In the genomic region with DNA sequence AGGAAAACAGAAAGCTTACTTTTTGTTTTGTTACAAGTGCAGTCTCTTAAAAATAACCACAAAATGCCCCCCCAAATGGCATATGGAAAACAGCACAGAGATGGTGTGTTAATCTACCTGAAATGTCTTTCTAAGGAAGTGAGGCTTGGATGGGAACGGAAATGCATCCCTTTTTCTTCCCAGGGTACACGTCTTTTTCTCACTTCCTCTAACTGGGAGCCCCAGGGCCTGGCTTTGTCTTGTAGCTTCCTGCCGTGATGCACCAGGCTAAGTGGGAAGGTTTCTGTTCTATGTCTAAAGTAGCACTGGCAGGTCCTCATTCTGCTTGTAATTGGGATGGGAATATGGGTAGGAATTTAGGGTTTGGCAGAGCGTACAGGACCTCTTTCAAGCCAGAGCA, we compare ENCODE assay signal across 21 cellular contexts. TPM values are rescaled to one million over a fixed set of nuclear protein-coding genes. Genes with fewer than 3 reads are reported as not detected.
A peak's percentile ranks its signal among the peaks of the same experiment; 100 is the strongest.
DNase-seq lines count a peak whose midpoint lies in the region; ATAC-seq, FAIRE-seq and TF ChIP-seq lines count a peak whose summit lies in the region.
"Had no signal": no experiment of that assay in that cellular context is flagged by ENCODE, and none has a peak within 500 bp of the region (broad histone marks: within the 10 kb centered on the region; RNA-seq: fewer than 3 reads in every experiment).

No MANE protein-coding gene starts in this region.

- H4K20me1 ChIP-seq in H1 (replicated peaks in 1 of 2; ENCODE audit: control insufficient read depth in 1 of 2, insufficient read depth in 2 of 2, low read length in 2 of 2), result no peaks in the 10 kb centered on the region

- no peaks in the 10 kb centered on the region for H3K9me3 ChIP-seq in H1 (ENCODE audit: insufficient read depth in 2 of 2, low read depth in 1 of 2, low read length in 1 of 2)
- no peaks in the 10 kb centered on the region for H3K9me3 ChIP-seq in CD4-positive, alpha-beta memory T cell (ENCODE audit: control insufficient read depth in 1 of 2, low read length in 2 of 2)
- H3K9me3 ChIP-seq in trophoblast cell (ENCODE audit: insufficient read depth, low read depth, low read length), result no peaks in the 10 kb centered on the region
- H3K9me3 ChIP-seq: A549 had no signal

- no peaks in the 10 kb centered on the region for H3K27me3 ChIP-seq in H1 (replicated peaks in 1 of 4; ENCODE audit: control insufficient read depth in 3 of 4, extremely low read depth in 1 of 4, insufficient read depth in 3 of 4, low read length in 3 of 4)
- H3K27me3 ChIP-seq in CD4-positive, alpha-beta memory T cell (ENCODE audit: insufficient read depth, low read length), result no peaks in the 10 kb centered on the region
- no peaks in the 10 kb centered on the region for H3K27me3 ChIP-seq in trophoblast cell (ENCODE audit: insufficient read depth, low read length)

- TF ChIP-seq CTCF in H1 (IDR thresholded peaks at IDR 0.05; ENCODE audit: control extremely low read depth in 1 of 3, insufficient read depth in 1 of 3, low read depth in 1 of 3, low read length in 3 of 3), result no peak

- H3K23ac ChIP-seq in H1 (ENCODE audit: insufficient read length) (no peak overlapping the region), trophoblast cell (ENCODE audit: low read length) (no peak overlapping the region)

- H3K79me1 ChIP-seq in H1 (ENCODE audit: low read depth, low read length) (no peaks in the 10 kb centered on the region), trophoblast cell (ENCODE audit: low read length) (no peaks in the 10 kb centered on the region)

- CTCF ChIA-PET in H1 (lab: Charles Lee; ENCODE audit: partially characterized antibody), result interaction anchor here (1.0 to 1.4 kb wide), 2 partner anchors 126 to 158 kb away, joined by 3 to 6 read pairs; no protein-coding TSS in a partner anchor
- CTCF ChIA-PET in CD4-positive, alpha-beta memory T cell (lab: Charles Lee; ENCODE audit: partially characterized antibody), result interaction anchor here (1.1 to 1.3 kb wide), 2 partner anchors 11 to 49 kb away, joined by 3 read pairs; no protein-coding TSS in a partner anchor

- no peaks in the 10 kb centered on the region for H3K9me3 Mint-ChIP-seq in activated naive CD8-positive, alpha-beta T cell treated with anti-CD3 and anti-CD28 coated beads, Interleukin-2, amount 50 U/mL, for 24 hours
- no peaks in the 10 kb centered on the region for H3K9me3 Mint-ChIP-seq in activated naive CD8-positive, alpha-beta T cell treated with anti-CD3 and anti-CD28 coated beads for 36 hours
- H3K9me3 Mint-ChIP-seq in stimulated activated naive B cell treated with anti-CD40 and anti-IgM and Interleukin-4, amounts not matched to agents 10 μg/mL and 1 μg/mL and 100 μg/mL, for 72 hours, result no peaks in the 10 kb centered on the region
- no peaks in the 10 kb centered on the region for H3K9me3 Mint-ChIP-seq in CD4-positive, alpha-beta memory T cell

- no peak overlapping the region for H3K56ac ChIP-seq in H1 (replicated peaks; ENCODE audit: insufficient read length, low read depth, low read length)

- no peak overlapping the region for H3K14ac ChIP-seq in H1 (ENCODE audit: insufficient read length)
- no peak overlapping the region for H3K14ac ChIP-seq in trophoblast cell (ENCODE audit: low read length)

- no peak overlapping the region for H2BK12ac ChIP-seq in H1 (ENCODE audit: low read depth, low read length)
- H2BK12ac ChIP-seq in trophoblast cell (ENCODE audit: low read length), result no peak overlapping the region

- ATAC-seq in activated naive CD8-positive, alpha-beta T cell treated with anti-CD3 and anti-CD28 coated beads, Interleukin-2, amount 50 U/mL, for 24 hours, result no peak
- ATAC-seq in stimulated activated naive B cell treated with anti-CD40 and anti-IgM and Interleukin-4, amounts not matched to agents 10 μg/mL and 1 μg/mL and 100 μg/mL, for 72 hours (replicated peaks), result no peak
- ATAC-seq: A549 had no signal

- H3K18ac ChIP-seq in H1 (ENCODE audit: extremely low read depth, low read length) (no peak overlapping the region), trophoblast cell (ENCODE audit: low read length) (no peak overlapping the region)

- no peak overlapping the region for H2BK120ac ChIP-seq in H1 (replicated peaks; ENCODE audit: low read depth, low read length)
- H2BK120ac ChIP-seq in trophoblast cell (ENCODE audit: insufficient read depth, low read length, poor library complexity), result no peak overlapping the region

- intact Hi-C loops in CD4-positive, alpha-beta memory T cell (cut with micrococcal nuclease), result no loop called here

- POLR2A ChIA-PET in H1 (lab: Charles Lee; ENCODE audit: partially characterized antibody), result no interaction called here
- POLR2A ChIA-PET in CD4-positive, alpha-beta memory T cell (lab: Charles Lee; ENCODE audit: partially characterized antibody), result no interaction called here

- peaks cover 0 to 6% (median 4%) of the 10 kb centered on the region in 4 experiments; a peak in 5 of 7 replicates for H3K4me1 ChIP-seq in H1 (replicated peaks in 1 of 4; ENCODE audit: control insufficient read depth in 3 of 4, insufficient read depth in 4 of 4, low read length in 3 of 4)
- H3K4me1 ChIP-seq in CD4-positive, alpha-beta memory T cell (ENCODE audit: insufficient read depth, low read length), result no peaks in the 10 kb centered on the region
- no peaks in the 10 kb centered on the region for H3K4me1 ChIP-seq in trophoblast cell (ENCODE audit: control insufficient read depth in 1 of 2, insufficient read depth in 2 of 2, low read length in 2 of 2)
- H3K4me1 ChIP-seq: A549 had no signal

- no peak overlapping the region for H4K5ac ChIP-seq in H1 (ENCODE audit: insufficient read length, low read depth, low read length)

- peak overlapping the region; percentile 38 for H4K91ac ChIP-seq in H1 (replicated peaks; ENCODE audit: insufficient read length, low read length)
- no peak overlapping the region for H4K91ac ChIP-seq in trophoblast cell (ENCODE audit: low read depth, low read length)

- no peak for DNase-seq in activated naive CD8-positive, alpha-beta T cell treated with anti-CD3 and anti-CD28 coated beads, Interleukin-2, amount 50 U/mL, for 24 hours
- no peak for DNase-seq in activated naive CD8-positive, alpha-beta T cell treated with anti-CD3 and anti-CD28 coated beads for 36 hours
- DNase-seq in NCI-H69 (lab: John Stamatoyannopoulos, UW) (peak; percentile 13), H1 (ENCODE audit: low read depth in 1 of 2, low spot score in 2 of 2) (no peak), epidermal melanocyte (ENCODE audit: insufficient read length, low spot score) (no peak), trophoblast cell (no peak)
- no peak for DNase-seq in stimulated activated naive B cell treated with anti-CD40 and anti-IgM and Interleukin-4, amounts not matched to agents 10 μg/mL and 1 μg/mL and 100 μg/mL, for 72 hours
- DNase-seq in CD4-positive, alpha-beta memory T cell, result no peak
- DNase-seq: EL; KG1; NCI-H1105 treated with DMSO at 0.1 percent for 48 hours; NCI-H1694 treated with DMSO at 0.1 percent for 48 hours; NCI-H2107; NCI-H226; NCI-H526; NK-92 treated with Interleukin-12 subunit alpha and Interleukin-12 subunit beta, amount 100 ng/mL, for 24 hours; PC-9 had no signal

- no peak for TF ChIP-seq RAD21 in H1 (IDR thresholded peaks at IDR 0.05 in 1 of 2, conservative IDR thresholded peaks at IDR 0.05 in 1 of 2; ENCODE audit: low read depth in 2 of 2, low read length in 2 of 2)

- H2BK5ac ChIP-seq in H1 (ENCODE audit: low read depth, low read length) (no peak overlapping the region), trophoblast cell (ENCODE audit: low read depth, low read length, poor library complexity) (no peak overlapping the region)

- no peak overlapping the region for H4K12ac ChIP-seq in trophoblast cell (ENCODE audit: low read depth, low read length)

- no peak overlapping the region for H3K4ac ChIP-seq in H1 (replicated peaks; ENCODE audit: insufficient read length, low read depth, low read length)
- no peak overlapping the region for H3K4ac ChIP-seq in trophoblast cell (ENCODE audit: low read depth, low read length)

- H3K79me2 ChIP-seq in H1 (ENCODE audit: control insufficient read depth in 1 of 2, insufficient read depth in 2 of 2, low read length in 2 of 2) (no peaks in the 10 kb centered on the region), trophoblast cell (ENCODE audit: control insufficient read depth, insufficient read depth, low read length, poor library complexity) (no peaks in the 10 kb centered on the region)

- no peak overlapping the region for H3K9ac ChIP-seq in H1 (replicated peaks in 1 of 4; ENCODE audit: extremely low read depth in 1 of 4, low read depth in 3 of 4, low read length in 3 of 4)
- no peak overlapping the region for H3K9ac ChIP-seq in trophoblast cell (ENCODE audit: low read length)

- no peaks in the 10 kb centered on the region for H3K36me3 ChIP-seq in H1 (ENCODE audit: control insufficient read depth in 2 of 4, insufficient read depth in 4 of 4, low read length in 3 of 4)
- peaks cover 27% of the 10 kb centered on the region for H3K36me3 ChIP-seq in CD4-positive, alpha-beta memory T cell (ENCODE audit: insufficient read depth, low read length)
- H3K36me3 ChIP-seq in trophoblast cell (ENCODE audit: control insufficient read depth in 1 of 2, insufficient read depth in 2 of 2, low read length in 2 of 2), result no peaks in the 10 kb centered on the region

- no peak overlapping the region for H2AK5ac ChIP-seq in H1 (ENCODE audit: low read depth, low read length)
- no peak overlapping the region for H2AK5ac ChIP-seq in trophoblast cell (ENCODE audit: low read length)

- no peak overlapping the region for H2BK15ac ChIP-seq in H1 (ENCODE audit: low read length)

- H4K8ac ChIP-seq in H1 (ENCODE audit: extremely low read depth, insufficient read depth, low read length) (no peak overlapping the region), trophoblast cell (ENCODE audit: low read depth, low read length) (no peak overlapping the region)

- peaks cover 43% of the 10 kb centered on the region for H3K36me3 Mint-ChIP-seq in activated naive CD8-positive, alpha-beta T cell treated with anti-CD3 and anti-CD28 coated beads, Interleukin-2, amount 50 U/mL, for 24 hours (ENCODE audit: low read depth)
- peaks cover 19% of the 10 kb centered on the region for H3K36me3 Mint-ChIP-seq in activated naive CD8-positive, alpha-beta T cell treated with anti-CD3 and anti-CD28 coated beads for 36 hours
- peaks cover 44 to 51% of the 10 kb centered on the region in 2 donors for H3K36me3 Mint-ChIP-seq in stimulated activated naive B cell treated with anti-CD40 and anti-IgM and Interleukin-4, amounts not matched to agents 10 μg/mL and 1 μg/mL and 100 μg/mL, for 72 hours
- H3K36me3 Mint-ChIP-seq in CD4-positive, alpha-beta memory T cell, result peaks cover 69 to 73% of the 10 kb centered on the region in 2 donors

- no peak overlapping the region for H3K27ac ChIP-seq in H1 (ENCODE audit: low read depth, low read length)
- no peak overlapping the region for H3K27ac ChIP-seq in CD4-positive, alpha-beta memory T cell (ENCODE audit: low read depth, low read length)
- H3K27ac ChIP-seq in trophoblast cell (ENCODE audit: low read depth, low read length), result no peak overlapping the region
- H3K27ac ChIP-seq: A549, PC-9 had no signal

- H3K4me1 Mint-ChIP-seq in activated naive CD8-positive, alpha-beta T cell treated with anti-CD3 and anti-CD28 coated beads, Interleukin-2, amount 50 U/mL, for 24 hours, result peaks cover 10% of the 10 kb centered on the region
- peaks cover 2% of the 10 kb centered on the region for H3K4me1 Mint-ChIP-seq in activated naive CD8-positive, alpha-beta T cell treated with anti-CD3 and anti-CD28 coated beads for 36 hours
- peaks cover 12 to 40% of the 10 kb centered on the region in 2 donors for H3K4me1 Mint-ChIP-seq in stimulated activated naive B cell treated with anti-CD40 and anti-IgM and Interleukin-4, amounts not matched to agents 10 μg/mL and 1 μg/mL and 100 μg/mL, for 72 hours
- H3K4me1 Mint-ChIP-seq in CD4-positive, alpha-beta memory T cell, result peaks cover 0 to 5% (median 1%) of the 10 kb centered on the region in 4 donors

- H3K4me3 ChIP-seq in H1 (ENCODE audit: extremely low read depth in 1 of 4, insufficient read depth in 2 of 4, low read depth in 3 of 4, low read length in 4 of 4), result no peak overlapping the region
- no peak overlapping the region for H3K4me3 ChIP-seq in CD4-positive, alpha-beta memory T cell (ENCODE audit: low read length in 2 of 2)
- H3K4me3 ChIP-seq in trophoblast cell (ENCODE audit: low read depth, low read length), result no peak overlapping the region
- H3K4me3 ChIP-seq: A549, PC-9 had no signal

- no peak overlapping the region for H3K4me3 Mint-ChIP-seq in activated naive CD8-positive, alpha-beta T cell treated with anti-CD3 and anti-CD28 coated beads, Interleukin-2, amount 50 U/mL, for 24 hours
- H3K4me3 Mint-ChIP-seq in activated naive CD8-positive, alpha-beta T cell treated with anti-CD3 and anti-CD28 coated beads for 36 hours, result no peak overlapping the region
- H3K4me3 Mint-ChIP-seq in stimulated activated naive B cell treated with anti-CD40 and anti-IgM and Interleukin-4, amounts not matched to agents 10 μg/mL and 1 μg/mL and 100 μg/mL, for 72 hours, result no peak overlapping the region
- no peak overlapping the region for H3K4me3 Mint-ChIP-seq in CD4-positive, alpha-beta memory T cell

- H3K23me2 ChIP-seq in H1 (ENCODE audit: low read depth, low read length), result no peaks in the 10 kb centered on the region

- FAIRE-seq in H1 (lab: Jason Lieb, UNC), result no peak
- FAIRE-seq: A549 had no signal

- no peak overlapping the region for H2AFZ ChIP-seq in H1 (ENCODE audit: low read length)
- no peak overlapping the region for H2AFZ ChIP-seq in trophoblast cell (ENCODE audit: insufficient read depth, low read length, poor library complexity)
- H2AFZ ChIP-seq: PC-9 had no signal

- no peak for TF ChIP-seq POLR2A in H1 (IDR thresholded peaks at IDR 0.05; ENCODE audit: control extremely low read depth in 1 of 2, low read depth in 2 of 2, low read length in 2 of 2)

- no peaks in the 10 kb centered on the region for H3K27me3 Mint-ChIP-seq in activated naive CD8-positive, alpha-beta T cell treated with anti-CD3 and anti-CD28 coated beads, Interleukin-2, amount 50 U/mL, for 24 hours
- H3K27me3 Mint-ChIP-seq in activated naive CD8-positive, alpha-beta T cell treated with anti-CD3 and anti-CD28 coated beads for 36 hours, result no peaks in the 10 kb centered on the region
- no peaks in the 10 kb centered on the region for H3K27me3 Mint-ChIP-seq in stimulated activated naive B cell treated with anti-CD40 and anti-IgM and Interleukin-4, amounts not matched to agents 10 μg/mL and 1 μg/mL and 100 μg/mL, for 72 hours
- H3K27me3 Mint-ChIP-seq in CD4-positive, alpha-beta memory T cell, result no peaks in the 10 kb centered on the region

- peak overlapping the region; percentile 25 for H3K27ac Mint-ChIP-seq in activated naive CD8-positive, alpha-beta T cell treated with anti-CD3 and anti-CD28 coated beads, Interleukin-2, amount 50 U/mL, for 24 hours
- no peak overlapping the region for H3K27ac Mint-ChIP-seq in activated naive CD8-positive, alpha-beta T cell treated with anti-CD3 and anti-CD28 coated beads for 36 hours
- H3K27ac Mint-ChIP-seq in stimulated activated naive B cell treated with anti-CD40 and anti-IgM and Interleukin-4, amounts not matched to agents 10 μg/mL and 1 μg/mL and 100 μg/mL, for 72 hours, result peak overlapping the region; percentile 66
- no peak overlapping the region for H3K27ac Mint-ChIP-seq in CD4-positive, alpha-beta memory T cell

- no peak overlapping the region for H3K4me2 ChIP-seq in H1 (ENCODE audit: insufficient read depth in 1 of 2, low read depth in 2 of 2, low read length in 2 of 2)
- H3K4me2 ChIP-seq in trophoblast cell (ENCODE audit: low read length), result no peak overlapping the region
- H3K4me2 ChIP-seq: A549, PC-9 had no signal

- TF ChIP-seq EP300 in H1 (IDR thresholded peaks at IDR 0.05; ENCODE audit: borderline replicate concordance in 1 of 2, low read depth in 2 of 2, low read length in 2 of 2), result no peak

- H2BK20ac ChIP-seq in H1 (ENCODE audit: low read length), result no peak overlapping the region

- 77% methylated on average over 4 of the region's 4 CpGs; no CpG with 5 or more reads in 1 of the 2 experiments for WGBS in H1 (ENCODE audit: extremely low coverage in 1 of 2, insufficient coverage in 1 of 2, insufficient read length in 1 of 2, insufficient replicate concordance in 2 of 2, low coverage in 1 of 2, low lambda C conversion rate in 2 of 2, missing lambda C conversion rate in 1 of 2), 2 experiments
- no CpG with 5 or more reads among the region's 4 CpGs for WGBS in trophoblast cell (ENCODE audit: extremely low coverage, insufficient coverage, insufficient read length)

RNA-seq across cellular contexts. Expression of a gene that starts 52.5 kb away (rescaled TPM):
- total RNA-seq in activated naive CD8-positive, alpha-beta T cell treated with anti-CD3 and anti-CD28 coated beads for 36 hours, result not detected
- not detected in 2 replicates for total RNA-seq in H1 (2021; fragmentation: NEBNext Ultra II Directional; extraction: Animal tissue kit (Norgen Biotek cat#: 25700))
- 0.06 and 0.12 TPM in 2 replicates for polyA plus RNA-seq in H1 (2011; rRNA removed)
- 0.08 TPM for polyA plus RNA-seq in H1 (2011; cell fraction: cytosol; rRNA removed)
- polyA plus RNA-seq in H1 (2011; cell fraction: nucleus; rRNA removed), result 0.04 TPM
- polyA plus RNA-seq in H1 (2012, experiment 1 of 2), result 0.05 to 0.16 TPM (median 0.10 TPM) in 3 of 4 replicates, not detected in the other
- polyA plus RNA-seq in H1 (2012, experiment 2 of 2), result 0.09 TPM
- 0.02 TPM for polyA plus RNA-seq in H1 (2013, experiment 1 of 2)
- 0.04 TPM for polyA plus RNA-seq in H1 (2013, experiment 2 of 2)
- polyA minus RNA-seq in H1 (2011; rRNA and poly(A)+ RNA removed), result 0.07 TPM in 1 of 2 replicates, not detected in the other
- polyA minus RNA-seq in H1 (2011; cell fraction: cytosol; rRNA and poly(A)+ RNA removed), result not detected
- not detected for polyA minus RNA-seq in H1 (2011; cell fraction: nucleus; rRNA and poly(A)+ RNA removed)
- total RNA-seq in CD4-positive, alpha-beta memory T cell, result not detected
- not detected for polyA plus RNA-seq in CD4-positive, alpha-beta memory T cell
- not detected in 2 replicates for polyA plus RNA-seq in trophoblast cell (2013)
- total RNA-seq: H4; M059J; PC-9; T-helper 1 cell treated with Interleukin-12 subunit alpha and Interleukin-12 subunit beta and Interleukin-4 antibody, amounts not matched to agents 30 ng/mL and 1 ng/mL, for 36 hours had no signal
- polyA plus RNA-seq: A549 had no signal

Comparison
In these comparisons a context has a peak if more than half of its experiments do, and no peak if none do; other contexts are left out.
1. H3K27ac Mint-ChIP-seq: peak in activated naive CD8-positive, alpha-beta T cell treated with anti-CD3 and anti-CD28 coated beads, Interleukin-2, amount 50 U/mL, for 24 hours (single experiment) and stimulated activated naive B cell treated with anti-CD40 and anti-IgM and Interleukin-4, amounts not matched to agents 10 μg/mL and 1 μg/mL and 100 μg/mL, for 72 hours (single experiment); none in activated naive CD8-positive, alpha-beta T cell treated with anti-CD3 and anti-CD28 coated beads for 36 hours (single experiment) and CD4-positive, alpha-beta memory T cell (0 of 7).